ENCODE assay signal across 10 cellular contexts in the genomic region with DNA sequence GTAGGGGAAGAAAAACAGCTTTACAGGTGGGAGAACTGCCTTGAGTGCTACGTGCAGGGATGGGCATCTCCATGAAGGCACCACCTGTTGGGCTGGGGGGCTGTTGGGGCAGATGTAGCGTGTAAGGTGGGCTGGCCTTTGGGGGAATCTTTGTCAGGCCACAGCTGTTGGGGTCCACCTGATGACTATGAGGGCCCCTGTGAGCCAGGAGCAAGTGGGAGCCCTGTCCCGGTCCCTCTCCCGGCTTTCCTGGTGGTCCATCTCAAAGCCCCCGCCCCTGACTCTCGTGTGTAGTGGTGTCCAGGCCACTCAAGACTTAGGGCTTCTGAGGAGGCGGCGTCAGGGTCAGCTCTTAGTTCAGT. TPM values are rescaled to one million over a fixed set of nuclear protein-coding genes. Genes with fewer than 3 reads are reported as not detected.
DNase-seq lines count a peak whose midpoint lies in the region; ATAC-seq lines count a peak whose summit lies in the region.
"Had no signal": no experiment of that assay in that cellular context is flagged by ENCODE, and none has a peak within 500 bp of the region (broad histone marks: within the 10 kb centered on the region; RNA-seq: fewer than 3 reads in every experiment).

No MANE protein-coding gene starts in this region.

- ATAC-seq in stimulated activated naive CD8-positive, alpha-beta T cell treated with anti-CD3 and anti-CD28 coated beads, Interleukin-15, Interleukin-2, amounts not matched to agents 100 U/mL and 50 U/mL, for 24 hours, result no peak
- ATAC-seq in naive B cell (ENCODE audit: low read depth in 2 of 2) (no peak), GM18520 (IDR thresholded peaks at IDR 0.05; ENCODE audit: unreplicated experiment) (no peak)

- peak overlapping the region; percentile 12 for H3K27ac Mint-ChIP-seq in stimulated activated naive CD8-positive, alpha-beta T cell treated with anti-CD3 and anti-CD28 coated beads, Interleukin-15, Interleukin-2, amounts not matched to agents 100 ng/mL and 50 ng/mL, for 24 hours
- H3K27ac Mint-ChIP-seq in activated naive CD8-positive, alpha-beta T cell treated with anti-CD3 and anti-CD28 coated beads for 36 hours, result peak overlapping the region; percentile 90
- peak overlapping the region; percentile 88 to 100 (median 100) for H3K27ac Mint-ChIP-seq in naive B cell

- H3K36me3 Mint-ChIP-seq in stimulated activated naive CD8-positive, alpha-beta T cell treated with anti-CD3 and anti-CD28 coated beads, Interleukin-15, Interleukin-2, amounts not matched to agents 100 ng/mL and 50 ng/mL, for 24 hours (ENCODE audit: low read depth), result peaks cover 34% of the 10 kb centered on the region
- peaks cover 27% of the 10 kb centered on the region for H3K36me3 Mint-ChIP-seq in activated naive CD8-positive, alpha-beta T cell treated with anti-CD3 and anti-CD28 coated beads for 36 hours
- H3K36me3 Mint-ChIP-seq in naive B cell, result peaks cover 13 to 16% of the 10 kb centered on the region in 2 donors

- no peaks in the 10 kb centered on the region for H3K9me3 Mint-ChIP-seq in stimulated activated naive CD8-positive, alpha-beta T cell treated with anti-CD3 and anti-CD28 coated beads, Interleukin-15, Interleukin-2, amounts not matched to agents 100 ng/mL and 50 ng/mL, for 24 hours
- no peaks in the 10 kb centered on the region for H3K9me3 Mint-ChIP-seq in activated naive CD8-positive, alpha-beta T cell treated with anti-CD3 and anti-CD28 coated beads for 36 hours
- H3K9me3 Mint-ChIP-seq in naive B cell, result no peaks in the 10 kb centered on the region

- H3K4me3 Mint-ChIP-seq in stimulated activated naive CD8-positive, alpha-beta T cell treated with anti-CD3 and anti-CD28 coated beads, Interleukin-15, Interleukin-2, amounts not matched to agents 100 ng/mL and 50 ng/mL, for 24 hours, result peak overlapping the region; percentile 5
- H3K4me3 Mint-ChIP-seq in activated naive CD8-positive, alpha-beta T cell treated with anti-CD3 and anti-CD28 coated beads for 36 hours, result peak overlapping the region; percentile 68
- H3K4me3 Mint-ChIP-seq in naive B cell, result peak overlapping the region; percentile 39 to 94 (median 82)

- H3K27me3 Mint-ChIP-seq in stimulated activated naive CD8-positive, alpha-beta T cell treated with anti-CD3 and anti-CD28 coated beads, Interleukin-15, Interleukin-2, amounts not matched to agents 100 ng/mL and 50 ng/mL, for 24 hours, result no peaks in the 10 kb centered on the region
- H3K27me3 Mint-ChIP-seq in activated naive CD8-positive, alpha-beta T cell treated with anti-CD3 and anti-CD28 coated beads for 36 hours, result no peaks in the 10 kb centered on the region
- H3K27me3 Mint-ChIP-seq in naive B cell, result no peaks in the 10 kb centered on the region

- no peak for DNase-seq in stimulated activated naive CD8-positive, alpha-beta T cell treated with anti-CD3 and anti-CD28 coated beads, Interleukin-15, Interleukin-2, amounts not matched to agents 100 U/mL and 50 U/mL, for 24 hours
- DNase-seq in activated naive CD8-positive, alpha-beta T cell treated with anti-CD3 and anti-CD28 coated beads for 36 hours, result no peak
- no peak for DNase-seq in naive B cell
- DNase-seq in NK-92 (lab: John Stamatoyannopoulos, UW; ENCODE audit: unreplicated experiment), result no peak
- DNase-seq in inferior parietal cortex (ENCODE audit: extremely low spot score), result no peak
- no peak for DNase-seq in posterior vena cava (ENCODE audit: low spot score)
- DNase-seq: NCI-H1105 treated with DMSO at 0.1 percent for 48 hours had no signal

- H3K4me1 Mint-ChIP-seq in stimulated activated naive CD8-positive, alpha-beta T cell treated with anti-CD3 and anti-CD28 coated beads, Interleukin-15, Interleukin-2, amounts not matched to agents 100 ng/mL and 50 ng/mL, for 24 hours (ENCODE audit: low read depth), result peaks cover 65% of the 10 kb centered on the region
- H3K4me1 Mint-ChIP-seq in activated naive CD8-positive, alpha-beta T cell treated with anti-CD3 and anti-CD28 coated beads for 36 hours, result peaks cover 58% of the 10 kb centered on the region
- peaks cover 60 to 82% (median 73%) of the 10 kb centered on the region in 3 donors for H3K4me1 Mint-ChIP-seq in naive B cell

- intact Hi-C loops in posterior vena cava (cut with DNase I), result no loop called here

RNA-seq across cellular contexts. Expression of gene SLC37A1, which starts 13.5 kb away (rescaled TPM):
- total RNA-seq in activated naive CD8-positive, alpha-beta T cell treated with anti-CD3 and anti-CD28 coated beads for 36 hours, result 10 to 100 TPM; 15.7 to 17.5 TPM
- polyA plus RNA-seq in naive B cell (ENCODE audit: low read depth in 6 of 6), result 10 to 100 TPM in 4 of 6 donors, 1 to 10 TPM in 2; 4.9 to 15.7 (median 11.2) TPM
- total RNA-seq in posterior vena cava, result 1 to 10 TPM; 5.2 to 6.0 TPM

RNA-seq across cellular contexts. Expression of gene RSPH1, which starts 31.1 kb away (rescaled TPM):
- under 1 TPM in 1 of 2 experiments, not detected in 1; 0.32 TPM for total RNA-seq in activated naive CD8-positive, alpha-beta T cell treated with anti-CD3 and anti-CD28 coated beads for 36 hours
- polyA plus RNA-seq in naive B cell (ENCODE audit: low read depth in 6 of 6), result not detected
- total RNA-seq in posterior vena cava, result under 1 TPM in 1 of 2 donors, not detected in 1; 0.19 TPM
- total RNA-seq: fibroblast of villous mesenchyme had no signal

Comparison
In these comparisons a context has a peak if more than half of its experiments do, and no peak if none do; other contexts are left out.
1. H3K27ac Mint-ChIP-seq: peak in every context shown above with its lines; median percentile 100 in naive B cell; 90 in activated naive CD8-positive, alpha-beta T cell treated with anti-CD3 and anti-CD28 coated beads for 36 hours; 12 in stimulated activated naive CD8-positive, alpha-beta T cell treated with anti-CD3 and anti-CD28 coated beads, Interleukin-15, Interleukin-2, amounts not matched to agents 100 ng/mL and 50 ng/mL, for 24 hours.
2. H3K4me3 Mint-ChIP-seq: peak in every context shown above with its lines; median percentile 82 in naive B cell; 68 in activated naive CD8-positive, alpha-beta T cell treated with anti-CD3 and anti-CD28 coated beads for 36 hours; 5 in stimulated activated naive CD8-positive, alpha-beta T cell treated with anti-CD3 and anti-CD28 coated beads, Interleukin-15, Interleukin-2, amounts not matched to agents 100 ng/mL and 50 ng/mL, for 24 hours.